ENCODE assay signal across 1 cellular context in genomic region chr1:3671371-3672180, GRCh38.
TF ChIP-seq lines count a peak whose summit lies in the region.

No MANE protein-coding gene starts in this region.

TF ChIP-seq in H1, 55 proteins besides CTCF, POLR2A, EP300 and RAD21:
- TF ChIP-seq ATF3 (IDR thresholded peaks at IDR 0.05; ENCODE audit: insufficient read depth, low read depth, low read length) (no peak), HDAC6 (IDR thresholded peaks at IDR 0.05; ENCODE audit: low read depth, low read length) (no peak), PHF8 (conservative IDR thresholded peaks at IDR 0.05; ENCODE audit: low read depth, low read length) (no peak), SP4 (IDR thresholded peaks at IDR 0.05; ENCODE audit: low read length) (no peak), SP1 (IDR thresholded peaks at IDR 0.05; ENCODE audit: low read depth, low read length) (no peak), MAX (IDR thresholded peaks at IDR 0.05) (no peak), GTF2F1 (IDR thresholded peaks at IDR 0.05; ENCODE audit: borderline replicate concordance, low read depth, low read length) (no peak), TBP (IDR thresholded peaks at IDR 0.05; ENCODE audit: low read depth, low read length) (no peak), MAFK (IDR thresholded peaks at IDR 0.05; ENCODE audit: low read depth, low read length) (no peak), TCF12 (IDR thresholded peaks at IDR 0.05; ENCODE audit: low read depth, low read length) (no peak), BRCA1 (IDR thresholded peaks at IDR 0.05; ENCODE audit: low read depth, low read length) (no peak), KDM5A (IDR thresholded peaks at IDR 0.05; ENCODE audit: low read length) (no peak), RBBP5 (IDR thresholded peaks at IDR 0.05; ENCODE audit: borderline replicate concordance, low read depth, low read length) (no peak), SIN3A (conservative IDR thresholded peaks at IDR 0.05 in 1 of 2, IDR thresholded peaks at IDR 0.05 in 1 of 2; ENCODE audit: low read depth in 1 of 2, low read length in 2 of 2) (no peak), CTBP2 (IDR thresholded peaks at IDR 0.05; ENCODE audit: borderline replicate concordance, insufficient read depth, insufficient read length, low read length) (no peak), CHD7 (IDR thresholded peaks at IDR 0.05; ENCODE audit: insufficient replicate concordance, low read length) (no peak)
